11 cellular contexts compared by ENCODE assay signal in genomic region chr13:26270707-26271106, GRCh38.
"Had no signal": no experiment of that assay in that cellular context is flagged by ENCODE, and none has a peak within 500 bp of the region (broad histone marks: within the 10 kb centered on the region; RNA-seq: fewer than 3 reads in every experiment).

No MANE protein-coding gene starts in this region.

- H2AFZ ChIP-seq: GM23248, GM23338 had no signal

- H3K9me3 ChIP-seq: HAP-1 had no signal

- ATAC-seq: GM23338, HCT116 had no signal

- H3K27ac Mint-ChIP-seq: GM23338, H9, HFFc6 had no signal

- H3K4me2 ChIP-seq: GM23338 had no signal

- H3K36me3 ChIP-seq: HAP-1 had no signal

- H3K4me3 Mint-ChIP-seq: GM23338, H9, HFFc6 had no signal

- DNase-seq: GM23248, GOT3, H7, H9, HCEC 1CT, HFFc6 had no signal

- H3K4me1 ChIP-seq: HAP-1 had no signal

- H3K9me3 Mint-ChIP-seq: GM23338, H9, HFFc6 had no signal

- FAIRE-seq: H1, H54 had no signal

- H3K27ac ChIP-seq: GM23248 had no signal

- H3K9ac ChIP-seq: GM23248 had no signal

- H3K4me1 Mint-ChIP-seq: H9 had no signal

- H3K4me3 ChIP-seq: GM23248, GM23338, HAP-1 had no signal
